In genomic region chr1:15476927-15477326, GRCh38 we compare ENCODE assay signal across 37 cellular contexts. TPM values are rescaled to one million over a fixed set of nuclear protein-coding genes. Genes with fewer than 3 reads are reported as not detected.
"Had no signal": no experiment of that assay in that cellular context is flagged by ENCODE, and none has a peak within 500 bp of the region (broad histone marks: within the 10 kb centered on the region; RNA-seq: fewer than 3 reads in every experiment).

No MANE protein-coding gene starts in this region.

- H3K4me3 ChIP-seq: PC-9 had no signal

- H3K9me3 Mint-ChIP-seq: activated CD4-positive, alpha-beta T cell treated with anti-CD3 and anti-CD28 coated beads, Interleukin-2, amount 10 ng/mL, durations not matched to agents 7 days and 5 days; activated naive CD4-positive, alpha-beta T cell treated with anti-CD3 and anti-CD28 coated beads, Interleukin-2, amount 10 ng/mL, durations not matched to agents 7 days and 5 days; activated naive CD8-positive, alpha-beta T cell treated with anti-CD3 and anti-CD28 coated beads, Interleukin-2, amount 50 U/mL, for 24 hours; WTC11 had no signal

- H3K4me3 Mint-ChIP-seq: activated CD4-positive, alpha-beta T cell treated with anti-CD3 and anti-CD28 coated beads for 36 hours; activated CD4-positive, alpha-beta T cell treated with anti-CD3 and anti-CD28 coated beads, Interleukin-2, amount 10 ng/mL, durations not matched to agents 7 days and 5 days; activated CD8-positive, alpha-beta memory T cell treated with anti-CD3 and anti-CD28 coated beads, Interleukin-2, amount 10 ng/mL, durations not matched to agents 7 days and 5 days; activated naive CD4-positive, alpha-beta T cell treated with anti-CD3 and anti-CD28 coated beads, Interleukin-2, amount 10 ng/mL, durations not matched to agents 7 days and 5 days; activated naive CD8-positive, alpha-beta T cell; activated naive CD8-positive, alpha-beta T cell treated with anti-CD3 and anti-CD28 coated beads, Interleukin-2, amount 50 U/mL, for 24 hours; WTC11 had no signal

- DNase-seq: activated CD4-positive, alpha-beta T cell treated with anti-CD3 and anti-CD28 coated beads for 36 hours; activated CD4-positive, alpha-beta T cell treated with anti-CD3 and anti-CD28 coated beads, Interleukin-2, amount 10 ng/mL, durations not matched to agents 7 days and 5 days; activated CD4-positive, alpha-beta T cell treated with anti-CD3 and anti-CD28 coated beads, Interleukin-2, amount 50 U/mL, for 48 hours; activated CD8-positive, alpha-beta memory T cell treated with anti-CD3 and anti-CD28 coated beads, Interleukin-2, amount 10 ng/mL, durations not matched to agents 7 days and 5 days; activated CD8-positive, alpha-beta memory T cell treated with anti-CD3 and anti-CD28 coated beads, Interleukin-2, amount 50 U/mL, for 48 hours; activated effector memory CD4-positive, alpha-beta T cell treated with Interleukin-2 at 50 U/mL for 16 hours; activated naive CD4-positive, alpha-beta T cell treated with anti-CD3 and anti-CD28 coated beads, Interleukin-2, amount 10 ng/mL, durations not matched to agents 7 days and 5 days; activated naive CD8-positive, alpha-beta T cell treated with anti-CD3 and anti-CD28 coated beads, Interleukin-2, amount 50 U/mL, for 24 hours; activated T-cell treated with anti-CD3 and anti-CD28 coated beads, Interleukin-2, amount 50 U/mL, for 48 hours; anterior cingulate cortex; brain microvascular endothelial cell; central memory CD4-positive, alpha-beta T cell; NCI-H1048; NCI-H1105 treated with DMSO at 0.1 percent for 48 hours; NCI-H1436; NCI-H1694; NCI-H1930; NCI-H2081 treated with DMSO at 0.1 percent for 48 hours; NCI-H226; NCI-H524 treated with DMSO at 0.1 percent for 48 hours; NCI-H748 treated with DMSO at 0.1 percent for 48 hours; NK-92 treated with Interleukin-12 subunit alpha and Interleukin-12 subunit beta, amount 100 ng/mL, for 24 hours; PC-9; SIG-M5; SW 1271; T1000 had no signal

- H3K36me3 ChIP-seq: brain microvascular endothelial cell had no signal

- H3K27me3 ChIP-seq: brain microvascular endothelial cell had no signal

- ATAC-seq: activated CD4-positive, alpha-beta T cell treated with anti-CD3 and anti-CD28 coated beads for 36 hours; activated CD4-positive, CD25-positive, alpha-beta regulatory T cell treated with anti-CD3 and anti-CD28 coated beads, Interleukin-2, amount 50 U/mL, for 24 hours; activated CD8-positive, alpha-beta memory T cell treated with anti-CD3 and anti-CD28 coated beads, Interleukin-2, amount 10 ng/mL, durations not matched to agents 7 days and 5 days; activated naive CD8-positive, alpha-beta T cell treated with anti-CD3 and anti-CD28 coated beads, Interleukin-2, amount 50 U/mL, for 24 hours; Right ventricle myocardium inferior; SK-N-SH treated with all-trans-retinoic acid at 6 μM for 48 hours; WTC11 had no signal

- H3K27ac Mint-ChIP-seq: activated CD4-positive, alpha-beta T cell treated with anti-CD3 and anti-CD28 coated beads for 36 hours; activated CD4-positive, alpha-beta T cell treated with anti-CD3 and anti-CD28 coated beads, Interleukin-2, amount 10 ng/mL, durations not matched to agents 7 days and 5 days; activated CD8-positive, alpha-beta memory T cell treated with anti-CD3 and anti-CD28 coated beads, Interleukin-2, amount 10 ng/mL, durations not matched to agents 7 days and 5 days; activated naive CD4-positive, alpha-beta T cell treated with anti-CD3 and anti-CD28 coated beads, Interleukin-2, amount 10 ng/mL, durations not matched to agents 7 days and 5 days; activated naive CD8-positive, alpha-beta T cell; activated naive CD8-positive, alpha-beta T cell treated with anti-CD3 and anti-CD28 coated beads, Interleukin-2, amount 50 U/mL, for 24 hours; WTC11 had no signal

- H3K27ac ChIP-seq: brain microvascular endothelial cell, PC-9, RWPE1 had no signal

- H3K36me3 Mint-ChIP-seq: activated CD8-positive, alpha-beta memory T cell treated with anti-CD3 and anti-CD28 coated beads, Interleukin-2, amount 10 ng/mL, durations not matched to agents 7 days and 5 days; activated naive CD4-positive, alpha-beta T cell treated with anti-CD3 and anti-CD28 coated beads, Interleukin-2, amount 10 ng/mL, durations not matched to agents 7 days and 5 days; activated naive CD8-positive, alpha-beta T cell; WTC11 had no signal

- H3K4me1 Mint-ChIP-seq: activated CD4-positive, alpha-beta T cell treated with anti-CD3 and anti-CD28 coated beads for 36 hours; activated CD4-positive, alpha-beta T cell treated with anti-CD3 and anti-CD28 coated beads, Interleukin-2, amount 10 ng/mL, durations not matched to agents 7 days and 5 days; activated CD8-positive, alpha-beta memory T cell treated with anti-CD3 and anti-CD28 coated beads, Interleukin-2, amount 10 ng/mL, durations not matched to agents 7 days and 5 days; activated naive CD4-positive, alpha-beta T cell treated with anti-CD3 and anti-CD28 coated beads, Interleukin-2, amount 10 ng/mL, durations not matched to agents 7 days and 5 days; activated naive CD8-positive, alpha-beta T cell treated with anti-CD3 and anti-CD28 coated beads, Interleukin-2, amount 50 U/mL, for 24 hours; WTC11 had no signal

- H3K27me3 Mint-ChIP-seq: activated CD4-positive, alpha-beta T cell treated with anti-CD3 and anti-CD28 coated beads for 36 hours; activated CD4-positive, alpha-beta T cell treated with anti-CD3 and anti-CD28 coated beads, Interleukin-2, amount 10 ng/mL, durations not matched to agents 7 days and 5 days; activated CD8-positive, alpha-beta memory T cell treated with anti-CD3 and anti-CD28 coated beads, Interleukin-2, amount 10 ng/mL, durations not matched to agents 7 days and 5 days; activated naive CD8-positive, alpha-beta T cell; activated naive CD8-positive, alpha-beta T cell treated with anti-CD3 and anti-CD28 coated beads, Interleukin-2, amount 50 U/mL, for 24 hours had no signal

RNA-seq across cellular contexts. Expression of gene CELA2B, which starts 1.0 kb away (rescaled TPM):
- total RNA-seq: activated CD4-positive, alpha-beta T cell treated with anti-CD3 and anti-CD28 coated beads for 36 hours; activated CD4-positive, alpha-beta T cell treated with anti-CD3 and anti-CD28 coated beads, Interleukin-2, amount 10 ng/mL, durations not matched to agents 7 days and 5 days; activated CD8-positive, alpha-beta memory T cell treated with anti-CD3 and anti-CD28 coated beads, Interleukin-2, amount 10 ng/mL, durations not matched to agents 7 days and 5 days; M059J; NCI-H460; PC-9; Right ventricle myocardium inferior; SK-MEL-5; T-helper 1 cell treated with Interleukin-12 subunit alpha and Interleukin-12 subunit beta and Interleukin-4 antibody, amounts not matched to agents 30 ng/mL and 1 ng/mL, for 36 hours; T-helper 2 cell treated with Interferon-gamma antibody and Interleukin-4, amounts not matched to agents 100 ng/mL and 5 ng/mL, for 36 hours; WTC11 had no signal

RNA-seq across cellular contexts. Expression of gene CELA2A, which starts 20.4 kb away (rescaled TPM):
- total RNA-seq: activated CD4-positive, alpha-beta T cell treated with anti-CD3 and anti-CD28 coated beads for 36 hours; activated CD4-positive, alpha-beta T cell treated with anti-CD3 and anti-CD28 coated beads, Interleukin-2, amount 10 ng/mL, durations not matched to agents 7 days and 5 days; activated CD8-positive, alpha-beta memory T cell treated with anti-CD3 and anti-CD28 coated beads, Interleukin-2, amount 10 ng/mL, durations not matched to agents 7 days and 5 days; M059J; NCI-H460; PC-9; Right ventricle myocardium inferior; SK-MEL-5; T-helper 1 cell treated with Interleukin-12 subunit alpha and Interleukin-12 subunit beta and Interleukin-4 antibody, amounts not matched to agents 30 ng/mL and 1 ng/mL, for 36 hours; T-helper 2 cell treated with Interferon-gamma antibody and Interleukin-4, amounts not matched to agents 100 ng/mL and 5 ng/mL, for 36 hours had no signal

RNA-seq across cellular contexts. Expression of gene CTRC, which starts 38.7 kb away (rescaled TPM):
- total RNA-seq: activated CD4-positive, alpha-beta T cell treated with anti-CD3 and anti-CD28 coated beads for 36 hours; NCI-H460; PC-9; Right ventricle myocardium inferior; SK-MEL-5 had no signal
